Comparison of ENCODE assay signal across 20 cellular contexts in the genomic region with DNA sequence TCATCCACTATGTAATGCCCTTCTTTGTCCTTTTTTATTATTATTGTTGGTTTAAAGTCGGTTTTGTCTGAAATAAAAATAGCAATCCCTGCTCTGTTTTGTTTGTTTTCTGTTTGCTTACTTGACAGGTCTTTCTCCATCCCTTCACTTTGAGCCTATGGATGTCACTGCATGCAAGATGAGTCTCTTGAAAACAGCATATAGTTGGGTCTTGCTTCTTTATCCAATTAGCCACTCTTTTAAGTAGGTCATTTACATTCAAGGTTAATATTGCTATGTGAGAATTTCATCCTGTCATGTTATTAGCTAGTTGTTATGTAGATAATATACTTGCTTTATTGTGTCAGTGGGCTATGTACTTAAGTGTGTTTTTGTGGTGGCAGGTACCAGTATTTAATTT.
"Had no signal": no experiment of that assay in that cellular context is flagged by ENCODE, and none has a peak within 500 bp of the region (broad histone marks: within the 10 kb centered on the region; RNA-seq: fewer than 3 reads in every experiment).

No MANE protein-coding gene starts in this region.

- H3K27me3 Mint-ChIP-seq: IgD-negative memory B cell had no signal

- H3K4me3 Mint-ChIP-seq: IgD-negative memory B cell had no signal

- H3K27me3 ChIP-seq: SJSA1 had no signal

- H3K9me3 Mint-ChIP-seq: IgD-negative memory B cell had no signal

- ATAC-seq: K562 had no signal

- H3K27ac ChIP-seq: SJSA1, SK-N-MC had no signal

- H3K4me3 ChIP-seq: K562, SJSA1, SK-N-MC had no signal

- DNase-seq: NCI-H1092, NCI-H1105 treated with DMSO at 0.1 percent for 48 hours, NCI-H1417 treated with DMSO at 0.1 percent for 48 hours, NCI-H146, NCI-H1694 treated with DMSO at 0.1 percent for 48 hours, NCI-H1930, NCI-H2081, NCI-H2107, NCI-H2227 treated with DMSO at 0.1 percent for 48 hours, NCI-H524, NCI-H526 treated with DMSO at 0.1 percent for 48 hours, NCI-H748 treated with DMSO at 0.1 percent for 48 hours, Right ventricle myocardium superior, RPMI8226, SIG-M5 had no signal

- H3K9me3 ChIP-seq: SJSA1 had no signal

- FAIRE-seq: K562, RCC 7860 had no signal
